Comparison of ENCODE assay signal across 25 cellular contexts in genomic region chr12:57185403-57185802, GRCh38. TPM values are rescaled to one million over a fixed set of nuclear protein-coding genes. Genes with fewer than 3 reads are reported as not detected.
"Had no signal": no experiment of that assay in that cellular context is flagged by ENCODE, and none has a peak within 500 bp of the region (broad histone marks: within the 10 kb centered on the region; RNA-seq: fewer than 3 reads in every experiment).

No MANE protein-coding gene starts in this region.

- H3K4me2 ChIP-seq: KMS-11 had no signal

- H3K9me3 Mint-ChIP-seq: IgD-negative memory B cell had no signal

- H3K27ac Mint-ChIP-seq: IgD-negative memory B cell had no signal

- H3K27ac ChIP-seq: KMS-11, SJSA1, SK-N-MC had no signal

- H3K4me3 ChIP-seq: K562, SJSA1, SK-N-MC had no signal

- H3K27me3 Mint-ChIP-seq: IgD-negative memory B cell had no signal

- H3K27me3 ChIP-seq: SJSA1 had no signal

- DNase-seq: Kasumi-1, MM.1S, NCI-H1092 treated with DMSO at 0.1 percent for 48 hours, NCI-H1436, NCI-H187, NCI-H2029, NCI-H2081 treated with DMSO at 0.1 percent for 48 hours, NCI-H2171, NCI-H226, NCI-H446, NCI-H510A, NCI-H524 treated with DMSO at 0.1 percent for 48 hours, NCI-H69, NCI-H774, PC-3, Right ventricle myocardium superior, SIG-M5 had no signal

- H3K9me3 ChIP-seq: SJSA1 had no signal

- H3K9ac ChIP-seq: KMS-11 had no signal

- ATAC-seq: K562, Panc1, PC-3 had no signal

RNA-seq across cellular contexts. Expression of gene LRP1-AS, which starts 38.0 kb away (rescaled TPM):
- total RNA-seq: HT-29, K562, M059J, PC-3, Right ventricle myocardium superior, SJSA1 had no signal
- polyA plus RNA-seq: IgD-negative memory B cell, K562 had no signal
